ENCODE assay signal across 17 cellular contexts in genomic region chr17:4006745-4007211, GRCh38. TPM values are rescaled to one million over a fixed set of nuclear protein-coding genes. Genes with fewer than 3 reads are reported as not detected.
A peak's percentile ranks its signal among the peaks of the same experiment; 100 is the strongest.
DNase-seq lines count a peak whose midpoint lies in the region; ATAC-seq and TF ChIP-seq lines count a peak whose summit lies in the region.
"Had no signal": no experiment of that assay in that cellular context is flagged by ENCODE, and none has a peak within 500 bp of the region (broad histone marks: within the 10 kb centered on the region; RNA-seq: fewer than 3 reads in every experiment).

No MANE protein-coding gene starts in this region.

- POLR2A ChIA-PET in SK-N-SH (lab: Yijun Ruan, JAX): no interaction called here

- H3K9me2 ChIP-seq in SK-N-SH: no peaks in the 10 kb centered on the region

- DNase-seq in SK-N-SH (peak; percentile 77), UCSD-AML1 (lab: John Stamatoyannopoulos, UW; ENCODE audit: unreplicated experiment) (peak; percentile 67), left lung (no peak), type B pancreatic cell (ENCODE audit: extremely low spot score, unreplicated experiment) (no peak), superior temporal gyrus (ENCODE audit: extremely low spot score) (no peak)
- DNase-seq: 8988T; activated naive CD4-positive, alpha-beta T cell treated with anti-CD3 and anti-CD28 coated beads for 36 hours; CD4-positive, alpha-beta T cell; NCI-H1694; stimulated activated CD4-positive, alpha-beta T cell treated with anti-CD3 and anti-CD28 coated beads, Interleukin-4, amount 100 ng/mL, for 1 hour; stimulated activated CD8-positive, alpha-beta memory T cell treated with anti-CD3 and anti-CD28 coated beads, Interleukin-4, amount 100 ng/mL, for 48 hours; tibial artery had no signal

- ATAC-seq in SK-N-SH treated with all-trans-retinoic acid at 6 μM for 48 hours (no peak), left lung (peak; percentile 58), HG03354 (IDR thresholded peaks at IDR 0.05; ENCODE audit: poor library complexity, severe bottlenecking, unreplicated experiment) (no peak), esophagus mucosa (no peak)
- ATAC-seq: Right ventricle myocardium inferior had no signal

- H3K36me3 Mint-ChIP-seq in type B pancreatic cell: peaks cover 14% of the 10 kb centered on the region

- H3K4me3 ChIP-seq in SK-N-SH (ENCODE audit: low read depth in 2 of 2, low read length in 1 of 2) (no peak overlapping the region), left lung (no peak overlapping the region)
- H3K4me3 ChIP-seq: tibial artery had no signal

- no peak overlapping the region for H3K9ac ChIP-seq in SK-N-SH

- TF ChIP-seq CTCF in SK-N-SH (IDR thresholded peaks at IDR 0.05) (no peak), left lung (IDR thresholded peaks at IDR 0.05) (no peak), type B pancreatic cell (conservative IDR thresholded peaks at IDR 0.05) (no peak)

- H3K27ac Mint-ChIP-seq in type B pancreatic cell: peak overlapping the region; percentile 80
- H3K27ac Mint-ChIP-seq: activated naive CD4-positive, alpha-beta T cell treated with anti-CD3 and anti-CD28 coated beads for 36 hours; CD4-positive, alpha-beta T cell; T-helper 1 cell treated with Interleukin-12 subunit alpha and Interleukin-12 subunit beta and Interleukin-4 antibody, amounts not matched to agents 30 μg/mL and 1 μg/mL, for 36 hours had no signal

- intact Hi-C loops in left lung (cut with DNase I): loop anchor here (10.0 kb wide), 2 partner anchors 72 to 92 kb away; partner anchors contain the start of gene P2RX1 (in 1 of the 2)

- H3K9me3 ChIP-seq in SK-N-SH (no peaks in the 10 kb centered on the region), left lung (no peaks in the 10 kb centered on the region)
- H3K9me3 ChIP-seq: tibial artery had no signal

- H4K20me1 ChIP-seq in SK-N-SH (ENCODE audit: insufficient read depth): no peaks in the 10 kb centered on the region

- peaks cover 10% of the 10 kb centered on the region for H3K4me1 Mint-ChIP-seq in type B pancreatic cell (ENCODE audit: unreplicated experiment)

- H3K36me3 ChIP-seq in SK-N-SH (replicated peaks in 1 of 2; ENCODE audit: control insufficient read depth in 1 of 2, insufficient read depth in 2 of 2, low read length in 1 of 2): peaks cover 23 to 44% of the 10 kb centered on the region in 2 experiments
- H3K36me3 ChIP-seq in left lung: peaks cover 0 to 67% of the 10 kb centered on the region in 2 donors

- CTCF ChIA-PET in SK-N-SH (lab: Yijun Ruan, JAX): interaction anchor here (0.6 to 6.0 kb wide), 8 partner anchors 8 to 563 kb away, joined by 3 to 49 read pairs (median 4); no protein-coding TSS in a partner anchor

- H3K27me3 Mint-ChIP-seq in type B pancreatic cell: no peaks in the 10 kb centered on the region
- H3K27me3 Mint-ChIP-seq: CD4-positive, alpha-beta T cell had no signal

- no peak overlapping the region for H3K27ac ChIP-seq in SK-N-SH (ENCODE audit: low read depth in 2 of 2, low read length in 1 of 2)
- H3K27ac ChIP-seq in left lung: no peak overlapping the region
- H3K27ac ChIP-seq: tibial artery had no signal

- WGBS in SK-N-SH (ENCODE audit: low lambda C conversion rate): 89% methylated on average over 7 of the region's 8 CpGs

- H3K79me2 ChIP-seq in SK-N-SH (ENCODE audit: insufficient read depth): no peaks in the 10 kb centered on the region

- H3F3A ChIP-seq in SK-N-SH (replicated peaks; ENCODE audit: insufficient read depth): no peaks in the 10 kb centered on the region

- H3K4me3 Mint-ChIP-seq in type B pancreatic cell: peak overlapping the region; percentile 49
- H3K4me3 Mint-ChIP-seq: activated naive CD4-positive, alpha-beta T cell treated with anti-CD3 and anti-CD28 coated beads for 36 hours; CD4-positive, alpha-beta T cell; T-helper 1 cell treated with Interleukin-12 subunit alpha and Interleukin-12 subunit beta and Interleukin-4 antibody, amounts not matched to agents 30 μg/mL and 1 μg/mL, for 36 hours had no signal

- H3K27me3 ChIP-seq in SK-N-SH (ENCODE audit: insufficient read depth): no peaks in the 10 kb centered on the region
- no peaks in the 10 kb centered on the region for H3K27me3 ChIP-seq in left lung
- H3K27me3 ChIP-seq: tibial artery had no signal

- H2AFZ ChIP-seq in SK-N-SH (ENCODE audit: low read depth): no peak overlapping the region

- H3K4me1 ChIP-seq in SK-N-SH (ENCODE audit: control insufficient read depth in 1 of 2, insufficient read depth in 2 of 2, low read depth in 1 of 2, low read length in 1 of 2) (peaks cover 0 to 2% of the 10 kb centered on the region in 2 experiments; a peak in 1 of 4 replicates), left lung (peaks cover 11 to 28% of the 10 kb centered on the region in 2 donors)

- no peak for TF ChIP-seq EP300 in SK-N-SH (IDR thresholded peaks at IDR 0.05; ENCODE audit: borderline replicate concordance in 1 of 2, low read depth in 1 of 2, low read length in 1 of 2)

- no peak for TF ChIP-seq RAD21 in SK-N-SH (IDR thresholded peaks at IDR 0.05; ENCODE audit: low read length)

- no peaks in the 10 kb centered on the region for H3K9me3 Mint-ChIP-seq in type B pancreatic cell
- H3K9me3 Mint-ChIP-seq: activated naive CD4-positive, alpha-beta T cell treated with anti-CD3 and anti-CD28 coated beads for 36 hours; CD4-positive, alpha-beta T cell; T-helper 1 cell treated with Interleukin-12 subunit alpha and Interleukin-12 subunit beta and Interleukin-4 antibody, amounts not matched to agents 30 μg/mL and 1 μg/mL, for 36 hours had no signal

- no peak overlapping the region for H3K4me2 ChIP-seq in SK-N-SH

TF ChIP-seq in SK-N-SH, 30 proteins besides CTCF, POLR2A, EP300 and RAD21:
- TF ChIP-seq CHD2 (IDR thresholded peaks at IDR 0.05; ENCODE audit: low read length, partially characterized antibody) (peak; percentile 85), FOSL2 (IDR thresholded peaks at IDR 0.05; ENCODE audit: borderline replicate concordance, low read depth) (no peak)

TF ChIP-seq in SK-N-SH treated with all-trans-retinoic acid at 6 μM for 48 hours, 23 proteins besides CTCF, POLR2A, EP300 and RAD21:
- TF ChIP-seq ZNF70 (CRISPR knock-in tag; IDR thresholded peaks at IDR 0.05) (no peak), RARB (CRISPR knock-in tag; IDR thresholded peaks at IDR 0.05) (no peak), BACH2 (CRISPR knock-in tag; IDR thresholded peaks at IDR 0.05; ENCODE audit: borderline replicate concordance) (no peak), GLIS3 (CRISPR knock-in tag; IDR thresholded peaks at IDR 0.05) (no peak), OSR1 (CRISPR knock-in tag; IDR thresholded peaks at IDR 0.05) (no peak), TSHZ2 (CRISPR knock-in tag; IDR thresholded peaks at IDR 0.05) (no peak), CREB5 (CRISPR knock-in tag; IDR thresholded peaks at IDR 0.05; ENCODE audit: low read depth) (no peak), CSDC2 (CRISPR knock-in tag; IDR thresholded peaks at IDR 0.05) (no peak), CSRNP3 (CRISPR knock-in tag; IDR thresholded peaks at IDR 0.05) (no peak)

RNA-seq across cellular contexts. Expression of gene ATP2A3, which starts 42.5 kb away (rescaled TPM):
- polyA plus RNA-seq in SK-N-SH (2012; rRNA removed): 1.9 and 2.1 TPM in 2 replicates
- 0.67 and 0.92 TPM in 2 replicates for polyA plus RNA-seq in SK-N-SH (2012; cell fraction: cytosol; rRNA removed)
- polyA plus RNA-seq in SK-N-SH (2012; cell fraction: nucleus; rRNA removed): 4.9 and 5.6 TPM in 2 replicates
- total RNA-seq in left lung (10 to 100 TPM; 12.7 to 53.5 TPM), type B pancreatic cell (ENCODE audit: low replicate concordance) (33.2 and 58.6 TPM in 2 replicates), esophagus mucosa (4.7 TPM)

Comparison
In these comparisons a context has a peak if more than half of its experiments do, and no peak if none do; other contexts are left out.
1. DNase-seq: peak in SK-N-SH (single experiment) and UCSD-AML1 (single experiment); none in left lung (0 of 2), type B pancreatic cell (single experiment) and superior temporal gyrus (single experiment).